8 cellular contexts compared by ENCODE assay signal in genomic region chr20:23799216-23799847, GRCh38. TPM values are rescaled to one million over a fixed set of nuclear protein-coding genes. Genes with fewer than 3 reads are reported as not detected.
A peak's percentile ranks its signal among the peaks of the same experiment; 100 is the strongest.
DNase-seq lines count a peak whose midpoint lies in the region; ATAC-seq and TF ChIP-seq lines count a peak whose summit lies in the region.
"Not testable (repeated sequence)": the region's sequence is repeated elsewhere in the genome, so short reads cannot be mapped to it uniquely, and the experiment has no call there.

No MANE protein-coding gene starts in this region.

- H3K27me3 ChIP-seq in right lobe of liver: not testable (repeated sequence)

- CTCF ChIA-PET in activated CD4-positive, alpha-beta memory T cell treated with anti-CD3 and anti-CD28 coated beads for 36 hours (lab: Charles Lee): not testable (repeated sequence)

- WGBS in right lobe of liver (ENCODE audit: insufficient coverage, low coverage, low lambda C conversion rate, missing lambda C conversion rate): 24% methylated on average over 4 of the region's 4 CpGs

- H3K36me3 ChIP-seq in right lobe of liver: not testable (repeated sequence)

- H3K4me1 Mint-ChIP-seq in activated CD4-positive, alpha-beta memory T cell treated with anti-CD3 and anti-CD28 coated beads for 36 hours (ENCODE audit: low read depth): not testable (repeated sequence)

- POLR2A ChIA-PET in activated CD4-positive, alpha-beta memory T cell treated with anti-CD3 and anti-CD28 coated beads for 36 hours (lab: Charles Lee): not testable (repeated sequence)

- not testable (repeated sequence) for H3K4me3 Mint-ChIP-seq in activated CD4-positive, alpha-beta memory T cell treated with anti-CD3 and anti-CD28 coated beads for 36 hours

- not testable (repeated sequence) for H3K27ac Mint-ChIP-seq in activated CD4-positive, alpha-beta memory T cell treated with anti-CD3 and anti-CD28 coated beads for 36 hours

- H3K4me3 ChIP-seq in epithelial cell of esophagus (ENCODE audit: low read length); right lobe of liver: not testable (repeated sequence)

- H3K36me3 Mint-ChIP-seq in activated CD4-positive, alpha-beta memory T cell treated with anti-CD3 and anti-CD28 coated beads for 36 hours: not testable (repeated sequence)

- intact Hi-C loops in activated CD4-positive, alpha-beta memory T cell treated with anti-CD3 and anti-CD28 coated beads for 36 hours (cut with micrococcal nuclease); right lobe of liver (cut with DNase I): not testable (repeated sequence)

- peak; percentile 63 for DNase-seq in Caki2 (ENCODE audit: low read depth)
- peak; percentile 68 for DNase-seq in NCI-H82 (lab: John Stamatoyannopoulos, UW)
- DNase-seq in activated CD4-positive, alpha-beta memory T cell treated with anti-CD3 and anti-CD28 coated beads for 36 hours: peak; percentile 49
- peak; percentile 24 for DNase-seq in epithelial cell of esophagus (ENCODE audit: low read depth)
- DNase-seq in right lobe of liver: peak in 2 of 3 donors; percentile 36 to 51
- DNase-seq in stimulated activated CD8-positive, alpha-beta memory T cell treated with anti-CD3 and anti-CD28 coated beads, Interleukin-15, amount 100 ng/mL, for 48 hours (ENCODE audit: low read depth in 2 of 2): peak; percentile 12 to 25

- in situ Hi-C loops in Caki2 (cut with HindIII; ENCODE audit: low pct_unique_long_range_greater_than_20kb, low sequenced_read_pairs): not testable (repeated sequence)

- H3K9me3 ChIP-seq in right lobe of liver: not testable (repeated sequence)

- peak; percentile 84 for ATAC-seq in GM19395 (IDR thresholded peaks at IDR 0.05; ENCODE audit: unreplicated experiment)
- ATAC-seq in HG03280 (IDR thresholded peaks at IDR 0.05; ENCODE audit: unreplicated experiment): peak; percentile 75
- peak; percentile 81 to 92 (median 90) for ATAC-seq in right lobe of liver

- H3K27ac ChIP-seq in right lobe of liver: not testable (repeated sequence)

- H3K27me3 Mint-ChIP-seq in activated CD4-positive, alpha-beta memory T cell treated with anti-CD3 and anti-CD28 coated beads for 36 hours: not testable (repeated sequence)

- not testable (repeated sequence) for TF ChIP-seq POLR2A in right lobe of liver (IDR thresholded peaks at IDR 0.05)

- not testable (repeated sequence) for H3K9me3 Mint-ChIP-seq in activated CD4-positive, alpha-beta memory T cell treated with anti-CD3 and anti-CD28 coated beads for 36 hours

- TF ChIP-seq CTCF in epithelial cell of esophagus (IDR thresholded peaks at IDR 0.05; ENCODE audit: insufficient read depth, low read depth, low read length, missing control alignments) (peak; percentile 38), right lobe of liver (IDR thresholded peaks at IDR 0.05) (peak; percentile 36 to 70 (median 60))

- not testable (repeated sequence) for H3K4me1 ChIP-seq in right lobe of liver

RNA-seq across cellular contexts. Expression of gene CST2, which starts 27.2 kb away (rescaled TPM):
- 240 and 270 TPM in 2 replicates for total RNA-seq in Caki2 (2014; rRNA removed; shearing (Covaris generic); ENCODE audit: low replicate concordance)
- not detected for total RNA-seq in activated CD4-positive, alpha-beta memory T cell treated with anti-CD3 and anti-CD28 coated beads for 36 hours
- total RNA-seq in right lobe of liver: under 1 TPM in 2 of 6 experiments, not detected in 4; 0.50 to 0.80 TPM

RNA-seq across cellular contexts. Expression of gene CST1, which starts 48.6 kb away (rescaled TPM):
- 29.3 and 53.5 TPM in 2 replicates for total RNA-seq in Caki2 (2014; rRNA removed; shearing (Covaris generic); ENCODE audit: low replicate concordance)
- not detected for total RNA-seq in activated CD4-positive, alpha-beta memory T cell treated with anti-CD3 and anti-CD28 coated beads for 36 hours
- not detected for total RNA-seq in right lobe of liver

Comparison
In these comparisons a context has a peak if more than half of its experiments do, and no peak if none do; other contexts are left out.
1. RNA of gene CST2, which starts 27.2 kb away (total RNA-seq): 240 to 270 TPM in Caki2; 0.50 to 0.80 TPM in right lobe of liver and not detected in activated CD4-positive, alpha-beta memory T cell treated with anti-CD3 and anti-CD28 coated beads for 36 hours; every median in the first group is over 100 times any median in the second.
2. RNA of gene CST1, which starts 48.6 kb away (total RNA-seq): 29.3 to 53.5 TPM in Caki2; not detected in activated CD4-positive, alpha-beta memory T cell treated with anti-CD3 and anti-CD28 coated beads for 36 hours and not detected in right lobe of liver; every median in the first group is over 10 times any median in the second.
3. Peak in every context shown above with its lines, with median percentiles within 50 percentile points of each other: DNase-seq and ATAC-seq.